Comparison of ENCODE assay signal across 29 cellular contexts in genomic region chr3:98688363-98688762, GRCh38.
"Had no signal": no experiment of that assay in that cellular context is flagged by ENCODE, and none has a peak within 500 bp of the region (broad histone marks: within the 10 kb centered on the region; RNA-seq: fewer than 3 reads in every experiment).

No MANE protein-coding gene starts in this region.

- H3K4me3 Mint-ChIP-seq: natural killer cell; nephron; neural progenitor cell; stimulated activated effector memory CD8-positive, alpha-beta T cell treated with anti-CD3 and anti-CD28 coated beads, Interleukin-12 subunit alpha, Interleukin-12 subunit beta, amount 100 ng/mL, for 72 hours; stimulated activated naive B cell treated with anti-CD40 and anti-IgM and Interleukin-4, amounts not matched to agents 10 μg/mL and 1 μg/mL and 100 μg/mL, for 72 hours; stimulated activated naive CD8-positive, alpha-beta T cell treated with anti-CD3 and anti-CD28 coated beads, Interleukin-15, Interleukin-2, amounts not matched to agents 100 ng/mL and 50 ng/mL, for 24 hours; type B pancreatic cell had no signal

- H3K4me1 Mint-ChIP-seq: natural killer cell; nephron; neural progenitor cell; stimulated activated effector memory CD8-positive, alpha-beta T cell treated with anti-CD3 and anti-CD28 coated beads, Interleukin-12 subunit alpha, Interleukin-12 subunit beta, amount 100 ng/mL, for 72 hours; stimulated activated naive B cell treated with anti-CD40 and anti-IgM and Interleukin-4, amounts not matched to agents 10 μg/mL and 1 μg/mL and 100 μg/mL, for 72 hours had no signal

- H3K27me3 ChIP-seq: neural progenitor cell, ovary, right lobe of liver, sigmoid colon, stomach, suprapubic skin, testis, tibial artery, transverse colon, upper lobe of right lung, uterus had no signal

- H3K4me2 ChIP-seq: neural progenitor cell had no signal

- H3K79me2 ChIP-seq: parathyroid adenoma had no signal

- ATAC-seq: natural killer cell; psoas muscle; right cardiac atrium; right lobe of liver; stimulated activated effector memory CD8-positive, alpha-beta T cell treated with anti-CD3 and anti-CD28 coated beads, Interleukin-12 subunit alpha, Interleukin-12 subunit beta, amount 100 ng/mL, for 72 hours; stimulated activated naive B cell treated with anti-CD40 and anti-IgM and Interleukin-4, amounts not matched to agents 10 μg/mL and 1 μg/mL and 100 μg/mL, for 72 hours; upper lobe of right lung had no signal

- H3K27ac ChIP-seq: neural progenitor cell, ovary, parathyroid adenoma, psoas muscle, right lobe of liver, sigmoid colon, stomach, suprapubic skin, testis, tibial artery, transverse colon, upper lobe of right lung, uterus had no signal

- H3K9me3 Mint-ChIP-seq: stimulated activated effector memory CD8-positive, alpha-beta T cell treated with anti-CD3 and anti-CD28 coated beads, Interleukin-12 subunit alpha, Interleukin-12 subunit beta, amount 100 ng/mL, for 72 hours; stimulated activated naive B cell treated with anti-CD40 and anti-IgM and Interleukin-4, amounts not matched to agents 10 μg/mL and 1 μg/mL and 100 μg/mL, for 72 hours; type B pancreatic cell had no signal

- H3K36me3 ChIP-seq: neural progenitor cell, ovary, right lobe of liver, sigmoid colon, stomach, suprapubic skin, tibial artery, transverse colon, upper lobe of right lung, uterus had no signal

- H3K36me3 Mint-ChIP-seq: natural killer cell; neural progenitor cell; stimulated activated effector memory CD8-positive, alpha-beta T cell treated with anti-CD3 and anti-CD28 coated beads, Interleukin-12 subunit alpha, Interleukin-12 subunit beta, amount 100 ng/mL, for 72 hours; stimulated activated naive B cell treated with anti-CD40 and anti-IgM and Interleukin-4, amounts not matched to agents 10 μg/mL and 1 μg/mL and 100 μg/mL, for 72 hours had no signal

- H3K4me1 ChIP-seq: neural progenitor cell, psoas muscle, right lobe of liver, sigmoid colon, stomach, suprapubic skin, testis, tibial artery, transverse colon, upper lobe of right lung, uterus had no signal

- DNase-seq: natural killer cell; occipital lobe; ovary; posterior cingulate gyrus; psoas muscle; right cardiac atrium; right lobe of liver; sigmoid colon; small intestine; stimulated activated CD4-positive, alpha-beta T cell treated with anti-CD3 and anti-CD28 coated beads, Interleukin-15, amount 100 ng/mL, for 24 hours; stimulated activated CD4-positive, alpha-beta T cell treated with anti-CD3 and anti-CD28 coated beads, Interleukin-2, amount 100 ng/mL, for 24 hours; stimulated activated CD4-positive, alpha-beta T cell treated with anti-CD3 and anti-CD28 coated beads, Interleukin-2, amount 100 ng/mL, for 48 hours; stimulated activated CD4-positive, alpha-beta T cell treated with anti-CD3 and anti-CD28 coated beads, Interleukin-4, amount 100 ng/mL, for 24 hours; stimulated activated naive B cell treated with anti-CD40 and anti-IgM and Interleukin-4, amounts not matched to agents 10 μg/mL and 1 μg/mL and 100 μg/mL, for 72 hours; stimulated activated naive CD4-positive, alpha-beta T cell treated with Interleukin-2 at 50 U/mL for 16 hours; stomach; testis; tibial artery; transverse colon; upper lobe of right lung; uterus had no signal

- H3K27me3 Mint-ChIP-seq: progenitor cell of endocrine pancreas; stimulated activated naive B cell treated with anti-CD40 and anti-IgM and Interleukin-4, amounts not matched to agents 10 μg/mL and 1 μg/mL and 100 μg/mL, for 72 hours; stimulated activated naive CD8-positive, alpha-beta T cell treated with anti-CD3 and anti-CD28 coated beads, Interleukin-15, Interleukin-2, amounts not matched to agents 100 ng/mL and 50 ng/mL, for 24 hours; type B pancreatic cell had no signal

- H3K27ac Mint-ChIP-seq: natural killer cell; nephron; neural progenitor cell; progenitor cell of endocrine pancreas; stimulated activated effector memory CD8-positive, alpha-beta T cell treated with anti-CD3 and anti-CD28 coated beads, Interleukin-12 subunit alpha, Interleukin-12 subunit beta, amount 100 ng/mL, for 72 hours; stimulated activated naive CD8-positive, alpha-beta T cell treated with anti-CD3 and anti-CD28 coated beads, Interleukin-15, Interleukin-2, amounts not matched to agents 100 ng/mL and 50 ng/mL, for 24 hours; type B pancreatic cell had no signal

- H3K9me3 ChIP-seq: ovary, sigmoid colon, suprapubic skin, testis, tibial artery, transverse colon, uterus had no signal

- H3K9ac ChIP-seq: neural progenitor cell, parathyroid adenoma had no signal

- H3K4me3 ChIP-seq: neural progenitor cell, ovary, psoas muscle, right lobe of liver, sigmoid colon, stomach, suprapubic skin, testis, tibial artery, transverse colon, upper lobe of right lung, uterus had no signal

- H2AFZ ChIP-seq: neural progenitor cell, parathyroid adenoma had no signal
